Comparison of ENCODE assay signal across 18 cellular contexts in the genomic region with DNA sequence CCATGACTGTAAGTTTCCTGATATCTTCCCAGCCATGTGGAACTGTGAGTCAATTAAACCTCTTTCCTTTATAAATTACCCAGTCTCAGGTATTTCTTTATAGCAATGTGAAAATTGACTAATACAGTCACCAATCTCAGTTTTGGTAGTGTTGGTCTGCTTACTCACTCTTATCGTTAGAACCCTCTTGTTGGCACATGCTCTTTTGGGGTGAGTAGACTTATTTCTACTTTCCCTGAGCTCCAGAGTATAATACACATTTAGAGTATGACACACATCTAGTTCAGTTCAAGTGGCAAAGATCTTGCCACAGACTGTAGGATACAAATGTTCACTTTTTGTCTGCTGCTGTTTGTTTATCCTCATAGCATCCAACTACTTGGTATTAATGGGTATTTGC.
A peak's percentile ranks its signal among the peaks of the same experiment; 100 is the strongest.
DNase-seq lines count a peak whose midpoint lies in the region; ATAC-seq, FAIRE-seq and TF ChIP-seq lines count a peak whose summit lies in the region.
"Had no signal": no experiment of that assay in that cellular context is flagged by ENCODE, and none has a peak within 500 bp of the region (broad histone marks: within the 10 kb centered on the region; RNA-seq: fewer than 3 reads in every experiment).

No MANE protein-coding gene starts in this region.

- peak; percentile 77 for FAIRE-seq in D721Med (lab: Jason Lieb, UNC)
- FAIRE-seq: GM12878, H54 had no signal

- H3K27ac ChIP-seq in epithelial cell of prostate = no peak overlapping the region
- H3K27ac ChIP-seq: C4-2B had no signal

- DNase-seq in D721Med (ENCODE audit: insufficient read length, low spot score) (no peak), epithelial cell of prostate (ENCODE audit: low read depth, low spot score) (peak; percentile 27), C1 segment of cervical spinal cord (lab: John Stamatoyannopoulos, UW) (no peak), SIG-M5 (lab: John Stamatoyannopoulos, UW) (no peak)
- DNase-seq: Caco-2; CD4-positive, CD25-positive, alpha-beta regulatory T cell; CD8-positive, alpha-beta T cell; DMS 273 treated with DMSO at 0.1 percent for 48 hours; DMS79; EL; GDM1; GOT3; HCEC 1CT had no signal

- no peak for TF ChIP-seq CTCF in D721Med (IDR thresholded peaks at IDR 0.05; ENCODE audit: insufficient read depth, missing control alignments)

- ATAC-seq in GM18868 (IDR thresholded peaks at IDR 0.05; ENCODE audit: unreplicated experiment) = peak; percentile 49
- ATAC-seq in HG03565 (IDR thresholded peaks at IDR 0.05; ENCODE audit: unreplicated experiment) = no peak
- ATAC-seq: CD8-positive, alpha-beta T cell; GM12878 had no signal
